Comparison of ENCODE assay signal across 11 cellular contexts in genomic region chr3:52041118-52041847, GRCh38. TPM values are rescaled to one million over a fixed set of nuclear protein-coding genes. Genes with fewer than 3 reads are reported as not detected.
A peak's percentile ranks its signal among the peaks of the same experiment; 100 is the strongest.
DNase-seq lines count a peak whose midpoint lies in the region; ATAC-seq, FAIRE-seq and TF ChIP-seq lines count a peak whose summit lies in the region.
"Had no signal": no experiment of that assay in that cellular context is flagged by ENCODE, and none has a peak within 500 bp of the region (broad histone marks: within the 10 kb centered on the region; RNA-seq: fewer than 3 reads in every experiment).

No MANE protein-coding gene starts in this region.

- in situ Hi-C loops in transverse colon (cut with MboI; ENCODE audit: low pct_ligation_motif_present in 1 of 4, low pct_unique_long_range_greater_than_20kb in 1 of 4, low sequenced_read_pairs in 3 of 4) = no loop called here

- no peaks in the 10 kb centered on the region for H3K9me3 Mint-ChIP-seq in nephron
- H3K9me3 Mint-ChIP-seq: memory B cell had no signal

- no peaks in the 10 kb centered on the region for H3K36me3 Mint-ChIP-seq in nephron (ENCODE audit: low read depth)
- H3K36me3 Mint-ChIP-seq: memory B cell had no signal

- POLR2A ChIA-PET in endothelial cell of umbilical vein (lab: Charles Lee) = no interaction called here

- no peak for TF ChIP-seq POLR2A in endothelial cell of umbilical vein (IDR thresholded peaks at IDR 0.05; ENCODE audit: low read depth, low read length)
- TF ChIP-seq POLR2A in transverse colon (IDR thresholded peaks at IDR 0.05) = no peak

- peak overlapping the region in 6 of 11 experiments; percentile 28 to 47 (median 38); a peak in 13 of 22 replicates for H3K4me2 ChIP-seq in BLaER1 treated with 17β-estradiol and CSF1 and Interleukin-3, amounts not matched to agents 10 nM and 100 nM
- H3K4me2 ChIP-seq in endothelial cell of umbilical vein (ENCODE audit: insufficient read depth, low read length) = no peak overlapping the region

- CTCF ChIA-PET in endothelial cell of umbilical vein (lab: Charles Lee) = interaction anchor here (1.1 to 5.8 kb wide), 7 partner anchors 12 to 81 kb away, joined by 3 to 43 read pairs (median 7); partner anchors contain the start of gene DUSP7

- H3K9ac ChIP-seq in BLaER1 treated with 17β-estradiol and CSF1 and Interleukin-3, amounts not matched to agents 10 nM and 100 nM = 0 out of 22 replicates have a peak overlapping the region, but pooled peaks of 1 of the 11 experiments have one; percentile 2
- H3K9ac ChIP-seq in endothelial cell of umbilical vein (replicated peaks; ENCODE audit: extremely low read depth, insufficient read depth, low read length) = no peak overlapping the region

- H3K79me2 ChIP-seq in endothelial cell of umbilical vein (ENCODE audit: control insufficient read depth, insufficient read depth, low read length) = no peaks in the 10 kb centered on the region

- no peaks in the 10 kb centered on the region for H3K9me3 ChIP-seq in BLaER1 treated with 17β-estradiol and CSF1 and Interleukin-3, amounts not matched to agents 10 nM and 100 nM (replicated peaks in 1 of 11)
- H3K9me3 ChIP-seq in endothelial cell of umbilical vein (replicated peaks; ENCODE audit: control insufficient read depth, insufficient read depth, low read length) = no peaks in the 10 kb centered on the region
- no peaks in the 10 kb centered on the region for H3K9me3 ChIP-seq in transverse colon
- H3K9me3 ChIP-seq: adrenal gland had no signal

- H3K27ac ChIP-seq in BLaER1 treated with 17β-estradiol and CSF1 and Interleukin-3, amounts not matched to agents 10 nM and 100 nM = no peak overlapping the region
- H3K27ac ChIP-seq in endothelial cell of umbilical vein (ENCODE audit: insufficient read depth, low read depth, low read length) (no peak overlapping the region), transverse colon (no peak overlapping the region)

- peaks cover 14% of the 10 kb centered on the region for H3K27me3 Mint-ChIP-seq in nephron (ENCODE audit: low read depth)

- H4K20me1 ChIP-seq in BLaER1 treated with 17β-estradiol and CSF1 and Interleukin-3, amounts not matched to agents 10 nM and 100 nM = no peaks in the 10 kb centered on the region; a peak in 1 of 22 replicates
- no peaks in the 10 kb centered on the region for H4K20me1 ChIP-seq in endothelial cell of umbilical vein (replicated peaks; ENCODE audit: control insufficient read depth, extremely low read depth, insufficient read depth, low read length)

- no TSS peak for BruUV-seq in endothelial cell of umbilical vein (replicated peaks; lab: Mats Ljungman, UMichigan)

- FAIRE-seq in endothelial cell of umbilical vein (lab: Jason Lieb, UNC) = no peak

- H3K4me3 ChIP-seq in BLaER1 treated with 17β-estradiol and CSF1 and Interleukin-3, amounts not matched to agents 10 nM and 100 nM = no peak overlapping the region
- H3K4me3 ChIP-seq in endothelial cell of umbilical vein (replicated peaks in 1 of 3; ENCODE audit: insufficient read depth in 1 of 3, low read depth in 1 of 3, low read length in 3 of 3) (no peak overlapping the region), transverse colon (no peak overlapping the region)
- H3K4me3 ChIP-seq: adrenal gland had no signal

- H3K9me1 ChIP-seq in endothelial cell of umbilical vein (replicated peaks; ENCODE audit: control insufficient read depth, extremely low read depth, insufficient read depth, low read length) = no peaks in the 10 kb centered on the region

- no peak overlapping the region for H2AFZ ChIP-seq in endothelial cell of umbilical vein (ENCODE audit: low read depth, low read length)

- H3K27ac Mint-ChIP-seq in nephron = peak overlapping the region; percentile 41 to 73 (median 62)
- H3K27ac Mint-ChIP-seq: memory B cell had no signal

- H3K4me1 Mint-ChIP-seq in nephron = peaks cover 27% of the 10 kb centered on the region

- TF ChIP-seq CTCF in endothelial cell of umbilical vein (IDR thresholded peaks at IDR 0.05; ENCODE audit: extremely low read depth in 1 of 2, insufficient read depth in 1 of 2, low read depth in 1 of 2, low read length in 2 of 2) = peak; percentile 10 to 22
- TF ChIP-seq CTCF in nephron (IDR thresholded peaks at IDR 0.05; ENCODE audit: unreplicated experiment in 3 of 3) = peak in 2 of 3 experiments; percentile 22 to 43
- no peak for TF ChIP-seq CTCF in transverse colon (IDR thresholded peaks at IDR 0.05)

- H3K36me3 ChIP-seq in BLaER1 treated with 17β-estradiol and CSF1 and Interleukin-3, amounts not matched to agents 10 nM and 100 nM = no peaks in the 10 kb centered on the region
- H3K36me3 ChIP-seq in endothelial cell of umbilical vein (ENCODE audit: control insufficient read depth in 2 of 2, extremely low read depth in 1 of 2, insufficient read depth in 2 of 2, low read length in 2 of 2) (no peaks in the 10 kb centered on the region), transverse colon (no peaks in the 10 kb centered on the region)
- H3K36me3 ChIP-seq: adrenal gland had no signal

- DNase-seq in NCI-H82 (lab: John Stamatoyannopoulos, UW) (peak; percentile 76), endothelial cell of umbilical vein (ENCODE audit: low read depth, low spot score) (no peak), DMS114 treated with DMSO at 0.1 percent for 48 hours (lab: John Stamatoyannopoulos, UW; ENCODE audit: unreplicated experiment) (no peak), kidney tubule cell (ENCODE audit: low spot score) (no peak), transverse colon (no peak)
- DNase-seq: adrenal gland, Karpas-422 had no signal

- WGBS in transverse colon (ENCODE audit: low coverage in 1 of 2), 2 donors = 76% methylated on average over 11 of the region's 11 CpGs; no CpG with 5 or more reads in 1 of the 2 donors

- TF ChIP-seq EP300 in transverse colon (IDR thresholded peaks at IDR 0.05; ENCODE audit: low read depth) = no peak

- dilution Hi-C loops in endothelial cell of umbilical vein (cut with MboI; ENCODE audit: extremely low pct_ligation_motif_present, low sequenced_read_pairs) = no loop called here

- intact Hi-C loops in endothelial cell of umbilical vein (cut with micrococcal nuclease) = no loop called here
- intact Hi-C loops in transverse colon (cut with DNase I; ENCODE audit: low total_unique reads) = no loop called here

- peaks cover 6 to 64% (median 55%) of the 10 kb centered on the region in 10 experiments; a peak in 19 of 20 replicates for H3K4me1 ChIP-seq in BLaER1 treated with 17β-estradiol and CSF1 and Interleukin-3, amounts not matched to agents 10 nM and 100 nM
- H3K4me1 ChIP-seq in endothelial cell of umbilical vein (ENCODE audit: control insufficient read depth, extremely low read depth, insufficient read depth, low read length) = peaks cover 8% of the 10 kb centered on the region
- no peaks in the 10 kb centered on the region for H3K4me1 ChIP-seq in transverse colon

- no peak for ATAC-seq in GM19328 (IDR thresholded peaks at IDR 0.05; ENCODE audit: unreplicated experiment)

- no peaks in the 10 kb centered on the region for H3K27me3 ChIP-seq in BLaER1 treated with 17β-estradiol and CSF1 and Interleukin-3, amounts not matched to agents 10 nM and 100 nM
- H3K27me3 ChIP-seq in endothelial cell of umbilical vein (ENCODE audit: control insufficient read depth in 2 of 2, insufficient read depth in 2 of 2, low read length in 2 of 2) (no peaks in the 10 kb centered on the region), transverse colon (no peaks in the 10 kb centered on the region)
- H3K27me3 ChIP-seq: adrenal gland had no signal

- no peak overlapping the region for H3K4me3 Mint-ChIP-seq in nephron
- H3K4me3 Mint-ChIP-seq: memory B cell had no signal

TF ChIP-seq in endothelial cell of umbilical vein, 7 proteins besides CTCF, POLR2A, EP300 and RAD21:
- TF ChIP-seq GATA2 (IDR thresholded peaks at IDR 0.05; ENCODE audit: insufficient read depth, insufficient read length, low read depth, low read length) = no peak
- no peak for TF ChIP-seq FOS (IDR thresholded peaks at IDR 0.05; ENCODE audit: borderline replicate concordance, insufficient read depth, low read length)
- no peak for TF ChIP-seq MYC (IDR thresholded peaks at IDR 0.05; ENCODE audit: low read depth, low read length)
- TF ChIP-seq JUN (IDR thresholded peaks at IDR 0.05; ENCODE audit: borderline replicate concordance, insufficient read depth, insufficient read length, low read depth) = no peak
- no peak for TF ChIP-seq EZH2 (IDR thresholded peaks at IDR 0.05; ENCODE audit: borderline replicate concordance, low read depth, low read length, severe bottlenecking)

RNA-seq across cellular contexts. Expression of gene DUSP7, which starts 15.1 kb away (rescaled TPM):
- 29.2 and 30.5 TPM in 2 replicates for total RNA-seq in endothelial cell of umbilical vein
- polyA plus RNA-seq in endothelial cell of umbilical vein = 37.7 and 38.7 TPM in 2 replicates
- 26.7 and 27.3 TPM in 2 replicates for polyA plus RNA-seq in endothelial cell of umbilical vein (2011; cell fraction: cytosol; rRNA removed)
- polyA plus RNA-seq in endothelial cell of umbilical vein (2011; cell fraction: nucleus; rRNA removed) = 14.0 and 15.4 TPM in 2 replicates
- polyA plus RNA-seq in endothelial cell of umbilical vein (2012) = 13.1 and 13.8 TPM in 2 replicates
- 39.9 and 48.0 TPM in 2 replicates for polyA minus RNA-seq in endothelial cell of umbilical vein
- polyA minus RNA-seq in endothelial cell of umbilical vein (2011; cell fraction: cytosol; rRNA and poly(A)+ RNA removed) = 33.2 TPM
- polyA minus RNA-seq in endothelial cell of umbilical vein (2011; cell fraction: nucleus; rRNA and poly(A)+ RNA removed) = 15.0 and 20.0 TPM in 2 replicates
- 1 to 10 TPM; 2.2 to 8.2 (median 6.2) TPM for total RNA-seq in transverse colon

RNA-seq across cellular contexts. Expression of gene RPL29, which starts 45.6 kb away (rescaled TPM):
- total RNA-seq in endothelial cell of umbilical vein = 1,127 and 1,236 TPM in 2 replicates
- 2,177 and 2,233 TPM in 2 replicates for polyA plus RNA-seq in endothelial cell of umbilical vein
- 2,878 and 3,285 TPM in 2 replicates for polyA plus RNA-seq in endothelial cell of umbilical vein (2011; cell fraction: cytosol; rRNA removed)
- polyA plus RNA-seq in endothelial cell of umbilical vein (2011; cell fraction: nucleus; rRNA removed) = 757 and 761 TPM in 2 replicates
- 1,767 and 2,009 TPM in 2 replicates for polyA plus RNA-seq in endothelial cell of umbilical vein (2012)
- polyA minus RNA-seq in endothelial cell of umbilical vein = 662 and 669 TPM in 2 replicates
- polyA minus RNA-seq in endothelial cell of umbilical vein (2011; cell fraction: cytosol; rRNA and poly(A)+ RNA removed) = 1,316 TPM
- 163 and 166 TPM in 2 replicates for polyA minus RNA-seq in endothelial cell of umbilical vein (2011; cell fraction: nucleus; rRNA and poly(A)+ RNA removed)
- 1,000 to 10,000 TPM in 1 of 4 donors, 100 to 1,000 TPM in 3; 366 to 1,281 (median 746) TPM for total RNA-seq in transverse colon

RNA-seq across cellular contexts. Expression of gene ACY1, which starts 57.9 kb away (rescaled TPM):
- 12.3 and 13.4 TPM in 2 replicates for total RNA-seq in endothelial cell of umbilical vein
- polyA plus RNA-seq in endothelial cell of umbilical vein = 32.9 and 41.2 TPM in 2 replicates
- polyA plus RNA-seq in endothelial cell of umbilical vein (2011; cell fraction: cytosol; rRNA removed) = 19.2 and 21.5 TPM in 2 replicates
- 26.2 and 28.1 TPM in 2 replicates for polyA plus RNA-seq in endothelial cell of umbilical vein (2011; cell fraction: nucleus; rRNA removed)
- polyA plus RNA-seq in endothelial cell of umbilical vein (2012) = 14.0 and 23.9 TPM in 2 replicates
- 14.8 and 40.9 TPM in 2 replicates for polyA minus RNA-seq in endothelial cell of umbilical vein
- polyA minus RNA-seq in endothelial cell of umbilical vein (2011; cell fraction: cytosol; rRNA and poly(A)+ RNA removed) = 32.8 TPM
- polyA minus RNA-seq in endothelial cell of umbilical vein (2011; cell fraction: nucleus; rRNA and poly(A)+ RNA removed) = 7.0 and 7.5 TPM in 2 replicates
- total RNA-seq in transverse colon = 100 to 1,000 TPM; 165 to 426 (median 250) TPM

Comparison
In these comparisons a context has a peak if more than half of its experiments do, and no peak if none do; other contexts are left out.
1. CTCF ChIP-seq: peak in endothelial cell of umbilical vein (2 of 2) and nephron (2 of 3); none in transverse colon (0 of 5).
2. RNA of gene ACY1, which starts 57.9 kb away (total RNA-seq): 165 to 426 TPM in transverse colon; 12.3 to 13.4 TPM in endothelial cell of umbilical vein; every median in the first group is over 10 times any median in the second.